ENCODE assay signal across 7 cellular contexts in the genomic region with DNA sequence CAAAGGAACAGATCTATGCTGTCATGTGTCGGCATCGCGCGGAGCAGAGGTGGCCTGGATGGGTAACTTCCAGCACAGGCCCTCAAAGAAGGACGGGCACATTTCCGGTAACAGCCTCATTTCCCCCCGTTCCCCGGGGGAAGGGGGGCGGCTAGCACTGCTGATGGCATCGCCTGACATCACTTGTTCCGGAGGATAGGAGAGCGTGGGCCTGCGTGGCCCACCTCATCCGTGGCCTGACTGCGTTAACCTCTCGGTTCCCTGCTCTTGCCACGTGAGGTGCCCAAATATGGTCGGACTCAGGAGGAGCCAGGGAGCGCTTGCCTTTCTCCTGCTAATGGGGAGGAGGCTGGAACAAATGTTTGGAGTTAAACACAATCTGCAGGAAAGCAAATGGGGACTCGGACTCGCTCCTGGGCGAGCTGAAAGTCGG. TPM values are rescaled to one million over a fixed set of nuclear protein-coding genes. Genes with fewer than 3 reads are reported as not detected.
DNase-seq lines count a peak whose midpoint lies in the region; ATAC-seq and TF ChIP-seq lines count a peak whose summit lies in the region.

Gene AKAP12, plus strand, starts transcription at position 365 of the 433 bp plus-strand sequence. CDS start 596 bp downstream, outside the sequence.

- H3K27me3 ChIP-seq in adrenal gland (peaks cover 16% of the 10 kb centered on the region), prostate gland (replicated peaks; ENCODE audit: insufficient read depth) (no peaks in the 10 kb centered on the region)

- TF ChIP-seq POLR2A in adrenal gland (IDR thresholded peaks at IDR 0.05) (no peak), prostate gland (IDR thresholded peaks at IDR 0.05) (no peak)

- WGBS in adrenal gland, 4 donors: 41 to 52% (median 50%) methylated on average over 17 to 23 of the region's 23 CpGs
- WGBS in prostate gland: 29% methylated on average over 23 of the region's 23 CpGs

- H3K9me3 ChIP-seq in adrenal gland (replicated peaks in 1 of 3) (no peaks in the 10 kb centered on the region), prostate gland (no peaks in the 10 kb centered on the region)

- peak within 1 kb of the TSS in 4 of 5 donors; percentile 60 to 81 (median 76) for H3K27ac ChIP-seq in adrenal gland
- peak within 1 kb of the TSS; percentile 79 to 80 for H3K27ac ChIP-seq in prostate gland

- H3K4me1 ChIP-seq in adrenal gland (replicated peaks in 1 of 2): no peaks in the 10 kb centered on the region
- peaks cover 3% of the 10 kb centered on the region for H3K4me1 ChIP-seq in prostate gland (replicated peaks)

- ATAC-seq in HG03442 (IDR thresholded peaks at IDR 0.05; ENCODE audit: unreplicated experiment) (peak; percentile 7), left ventricle myocardium superior (peak; percentile 54), HG03469 (IDR thresholded peaks at IDR 0.05; ENCODE audit: unreplicated experiment) (no peak), HG03354 (IDR thresholded peaks at IDR 0.05; ENCODE audit: poor library complexity, severe bottlenecking, unreplicated experiment) (no peak)

- H3K36me3 ChIP-seq in adrenal gland (replicated peaks in 1 of 2) (no peaks in the 10 kb centered on the region), prostate gland (no peaks in the 10 kb centered on the region)

- no peak for TF ChIP-seq CTCF in adrenal gland (IDR thresholded peaks at IDR 0.05)
- TF ChIP-seq CTCF in prostate gland (IDR thresholded peaks at IDR 0.05): no peak

- intact Hi-C loops in adrenal gland (cut with DNase I) (no loop called here), left ventricle myocardium superior (cut with micrococcal nuclease) (no loop called here), prostate gland (cut with DNase I) (loop anchor here (1.0 to 10.0 kb wide), 3 partner anchors 55 to 227 kb away; no protein-coding TSS in a partner anchor)

- DNase-seq in adrenal gland: peak; percentile 14 to 58 (median 24)
- DNase-seq in left ventricle myocardium superior: peak; percentile 44
- DNase-seq in prostate gland (ENCODE audit: low spot score): no peak
- no peak for DNase-seq in dedifferentiated amniotic fluid mesenchymal stem cell (ENCODE audit: extremely low spot score)

- H3K4me3 ChIP-seq in adrenal gland (peak within 1 kb of the TSS in 2 of 4 donors; percentile 41 to 49), prostate gland (peak within 1 kb of the TSS; percentile 55 to 59)

RNA-seq across cellular contexts. Expression of gene AKAP12, which starts in this region (rescaled TPM):
- total RNA-seq in adrenal gland (10 to 100 TPM; 19.4 to 46.1 (median 27.2) TPM), left ventricle myocardium superior (15.1 TPM), prostate gland (100 to 1,000 TPM in 1 of 2 donors, 10 to 100 TPM in 1; 29.4 to 159 TPM)
- polyA plus RNA-seq in adrenal gland: 10 to 100 TPM; 10.8 to 16.7 (median 15.2) TPM

Comparison
In these comparisons a context has a peak if more than half of its experiments do, and no peak if none do; other contexts are left out.
1. ATAC-seq: peak in HG03442 (single experiment) and left ventricle myocardium superior (single experiment); none in HG03469 (single experiment) and HG03354 (single experiment).
2. DNase-seq: peak in adrenal gland (7 of 7) and left ventricle myocardium superior (single experiment); none in prostate gland (single experiment) and dedifferentiated amniotic fluid mesenchymal stem cell (single experiment).